26 cellular contexts compared by ENCODE assay signal in the genomic region with DNA sequence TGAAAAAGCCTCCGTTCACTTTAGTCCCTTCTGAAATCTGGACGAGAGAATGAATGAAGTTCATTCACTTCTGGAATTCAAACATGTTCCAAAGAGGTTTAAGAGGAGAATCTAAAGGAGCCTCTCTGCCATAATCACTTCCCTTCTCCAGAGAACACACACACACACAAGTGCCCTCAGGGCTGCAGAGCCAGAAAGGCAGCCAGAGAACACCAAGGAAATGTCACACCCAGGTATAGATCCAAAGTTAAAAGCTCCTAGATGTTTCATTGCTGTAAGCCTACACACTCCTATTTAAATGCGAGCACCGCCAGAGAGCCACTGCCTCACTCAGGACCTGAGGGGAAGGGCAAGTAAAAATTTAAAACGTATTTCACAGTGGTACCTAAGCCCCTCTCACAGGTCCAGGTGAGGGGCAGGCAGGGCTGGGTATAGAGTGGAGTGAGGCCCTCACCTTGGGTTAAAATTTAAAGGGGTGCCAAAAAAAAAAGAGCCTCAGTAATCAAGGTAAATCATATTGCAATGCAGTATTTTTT.
DNase-seq lines count a peak whose midpoint lies in the region; ATAC-seq and TF ChIP-seq lines count a peak whose summit lies in the region.
"Had no signal": no experiment of that assay in that cellular context is flagged by ENCODE, and none has a peak within 500 bp of the region (broad histone marks: within the 10 kb centered on the region; RNA-seq: fewer than 3 reads in every experiment).

No MANE protein-coding gene starts in this region.

- H3K4me3 ChIP-seq in lower lobe of right lung = no peak overlapping the region

- H3K27ac Mint-ChIP-seq in activated naive CD4-positive, alpha-beta T cell treated with anti-CD3 and anti-CD28 coated beads, Interleukin-2, amount 50 U/mL, for 72 hours = peak overlapping the region; percentile 6 to 50
- H3K27ac Mint-ChIP-seq: CD14-positive monocyte; CD8-positive, alpha-beta memory T cell had no signal

- H3K27ac ChIP-seq in lower lobe of right lung = no peak overlapping the region
- H3K27ac ChIP-seq: 22Rv1 had no signal

- H3K9me3 Mint-ChIP-seq in activated naive CD4-positive, alpha-beta T cell treated with anti-CD3 and anti-CD28 coated beads, Interleukin-2, amount 50 U/mL, for 72 hours = no peaks in the 10 kb centered on the region
- H3K9me3 Mint-ChIP-seq: CD8-positive, alpha-beta memory T cell had no signal

- no peaks in the 10 kb centered on the region for H3K27me3 ChIP-seq in lower lobe of right lung (ENCODE audit: low read depth)
- H3K27me3 ChIP-seq: BE2C had no signal

- intact Hi-C loops in lower lobe of right lung (cut with DNase I) = no loop called here

- H3K9me3 ChIP-seq in lower lobe of right lung = no peaks in the 10 kb centered on the region
- H3K9me3 ChIP-seq: BE2C had no signal

- no peak for ATAC-seq in activated naive CD4-positive, alpha-beta T cell treated with anti-CD3 and anti-CD28 coated beads, Interleukin-2, amount 50 U/mL, for 72 hours
- ATAC-seq in esophagus mucosa (peak; percentile 68), lower lobe of right lung (peak; percentile 50 to 51)
- ATAC-seq: PC-3 had no signal

- no peak for TF ChIP-seq CTCF in lower lobe of right lung (IDR thresholded peaks at IDR 0.05)

- no peaks in the 10 kb centered on the region for H3K4me1 ChIP-seq in lower lobe of right lung
- H3K4me1 ChIP-seq: BE2C had no signal

- no peaks in the 10 kb centered on the region for H3K36me3 Mint-ChIP-seq in activated naive CD4-positive, alpha-beta T cell treated with anti-CD3 and anti-CD28 coated beads, Interleukin-2, amount 50 U/mL, for 72 hours
- H3K36me3 Mint-ChIP-seq: CD14-positive monocyte had no signal

- no peaks in the 10 kb centered on the region for H3K36me3 ChIP-seq in lower lobe of right lung
- H3K36me3 ChIP-seq: BE2C had no signal

- no peak for DNase-seq in activated naive CD4-positive, alpha-beta T cell treated with anti-CD3 and anti-CD28 coated beads, Interleukin-2, amount 50 U/mL, for 72 hours (ENCODE audit: low spot score in 2 of 2)
- no peak for DNase-seq in activated naive CD4-positive, alpha-beta T cell treated with Interleukin-2 at 50 U/mL for 16 hours
- DNase-seq in lower lobe of right lung (no peak), NAMALWA (ENCODE audit: low spot score) (no peak), NCI-H446 (lab: John Stamatoyannopoulos, UW) (no peak)
- no peak for DNase-seq in stimulated activated CD4-positive, alpha-beta T cell treated with anti-CD3 and anti-CD28 coated beads, Interleukin-12 subunit alpha, Interleukin-12 subunit beta, amount 100 ng/mL, for 4 hours
- DNase-seq: BE2C; CD8-positive, alpha-beta memory T cell; DMS 273 treated with DMSO at 0.1 percent for 48 hours; DMS79; EL; GF-D8; GOT3; HCEC 1CT; NCI-H1092 treated with DMSO at 0.1 percent for 48 hours; NCI-H1436; NCI-H187 treated with DMSO at 0.1 percent for 48 hours; NCI-H2107; NCI-H446 treated with DMSO at 0.1 percent for 48 hours; NCI-H526; NCI-H82; NK-92 treated with Interleukin-12 subunit alpha and Interleukin-12 subunit beta, amount 100 ng/mL, for 24 hours; PC-3 had no signal

Comparison
In these comparisons a context has a peak if more than half of its experiments do, and no peak if none do; other contexts are left out.
1. ATAC-seq: peak in esophagus mucosa (single experiment) and lower lobe of right lung (2 of 2); none in activated naive CD4-positive, alpha-beta T cell treated with anti-CD3 and anti-CD28 coated beads, Interleukin-2, amount 50 U/mL, for 72 hours (0 of 2).